1 cellular context compared by ENCODE assay signal in genomic region chr11:61059260-61059752, GRCh38.
TF ChIP-seq lines count a peak whose summit lies in the region.

No MANE protein-coding gene starts in this region.

TF ChIP-seq in HepG2, 621 proteins besides CTCF, POLR2A, EP300 and RAD21:
- no peak for TF ChIP-seq ATM (IDR thresholded peaks at IDR 0.05; ENCODE audit: borderline replicate concordance)
- TF ChIP-seq ZNF746 (CRISPR knock-in tag; IDR thresholded peaks at IDR 0.05) = no peak
- TF ChIP-seq TRIM22 (IDR thresholded peaks at IDR 0.05) = no peak
- TF ChIP-seq CREM (IDR thresholded peaks at IDR 0.05) = no peak
- no peak for TF ChIP-seq CREM (CRISPR knock-in tag; IDR thresholded peaks at IDR 0.05)
- TF ChIP-seq ZKSCAN5 (CRISPR knock-in tag; IDR thresholded peaks at IDR 0.05) = no peak
- no peak for TF ChIP-seq ZNF354B (CRISPR knock-in tag; IDR thresholded peaks at IDR 0.05)
- TF ChIP-seq AFF4 (CRISPR knock-in tag; IDR thresholded peaks at IDR 0.05) = no peak
- no peak for TF ChIP-seq ZNF282 (IDR thresholded peaks at IDR 0.05; ENCODE audit: partially characterized antibody)
- no peak for TF ChIP-seq ZNF292 (CRISPR knock-in tag; IDR thresholded peaks at IDR 0.05; ENCODE audit: borderline replicate concordance, low read depth)
- TF ChIP-seq TFAP4 (IDR thresholded peaks at IDR 0.05; ENCODE audit: borderline replicate concordance, low read depth) = no peak
- no peak for TF ChIP-seq ZNF646 (CRISPR knock-in tag; IDR thresholded peaks at IDR 0.05)
- no peak for TF ChIP-seq DMAP1 (CRISPR knock-in tag; IDR thresholded peaks at IDR 0.05)
- TF ChIP-seq ZNF674 (CRISPR knock-in tag; IDR thresholded peaks at IDR 0.05; ENCODE audit: low read depth) = no peak
- no peak for TF ChIP-seq ZNF230 (CRISPR knock-in tag; IDR thresholded peaks at IDR 0.05)
- TF ChIP-seq ARNT (IDR thresholded peaks at IDR 0.05) = no peak
